8 cellular contexts compared by ENCODE assay signal in the genomic region with DNA sequence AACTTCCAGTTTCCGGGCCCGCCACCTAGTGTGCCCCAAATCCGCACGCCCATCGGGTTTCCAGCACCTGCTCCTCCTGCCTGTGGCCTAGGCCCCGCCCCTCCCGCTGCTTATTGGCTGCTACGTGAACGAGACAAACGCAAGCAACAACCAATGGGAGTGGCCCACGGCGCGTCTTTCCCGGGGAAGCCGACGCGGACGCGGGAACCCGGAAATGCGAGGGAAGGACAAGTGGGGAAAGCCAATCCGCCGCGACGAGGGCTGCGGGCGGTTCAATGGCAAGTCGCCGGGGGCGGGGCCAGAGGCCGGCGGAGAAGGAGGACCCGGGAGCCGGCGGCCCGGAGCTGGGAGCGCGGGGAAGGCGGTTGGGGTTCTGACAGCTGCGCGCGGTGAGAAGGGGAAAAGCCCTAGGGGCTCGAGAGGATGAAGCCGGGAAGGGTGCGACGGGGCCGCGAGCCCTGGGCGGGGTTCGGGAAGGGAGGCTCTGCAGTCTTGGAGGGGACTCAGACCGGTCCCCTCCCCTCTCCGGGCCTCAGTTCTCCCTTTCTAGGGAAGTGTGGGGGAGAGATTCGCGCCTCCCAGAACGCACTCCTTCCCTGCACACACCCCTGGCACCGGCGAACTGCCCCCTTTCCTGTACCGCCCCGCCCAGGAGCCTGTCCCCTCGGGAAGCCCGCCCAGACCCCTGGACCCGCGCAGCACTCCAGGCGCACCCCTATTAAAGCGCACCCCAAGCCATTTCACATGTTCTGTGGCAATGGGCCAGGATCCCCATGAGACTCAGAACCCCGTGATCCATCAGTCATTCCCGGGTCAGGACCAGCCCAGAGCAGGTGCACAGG. TPM values are rescaled to one million over a fixed set of nuclear protein-coding genes. Genes with fewer than 3 reads are reported as not detected.
A peak's percentile ranks its signal among the peaks of the same experiment; 100 is the strongest.
DNase-seq lines count a peak whose midpoint lies in the region; ATAC-seq and TF ChIP-seq lines count a peak whose summit lies in the region.

A gene (plus strand): TSS at position 305 of the 842 bp plus-strand sequence. CDS start 1,696 bp downstream, outside the sequence.

- peak; percentile 99 for DNase-seq in GM06990 (ENCODE audit: extremely low read depth, insufficient read length)
- DNase-seq in NB4 (ENCODE audit: low read depth) = peak; percentile 100
- DNase-seq in SK-N-DZ (ENCODE audit: low spot score) = peak; percentile 99
- peak; percentile 100 for DNase-seq in activated naive CD4-positive, alpha-beta T cell treated with anti-CD3 and anti-CD28 coated beads for 36 hours
- peak; percentile 86 to 100 (median 99) for DNase-seq in substantia nigra (lab: John Stamatoyannopoulos, UW)

- H3K36me3 Mint-ChIP-seq in activated naive CD4-positive, alpha-beta T cell treated with anti-CD3 and anti-CD28 coated beads for 36 hours (ENCODE audit: low read depth) = peaks cover 3% of the 10 kb centered on the region

- no peaks in the 10 kb centered on the region for H3K27me3 ChIP-seq in GM06990 (replicated peaks; ENCODE audit: control insufficient read depth, insufficient read depth, low read length)
- no peaks in the 10 kb centered on the region for H3K27me3 ChIP-seq in gastroesophageal sphincter
- H3K27me3 ChIP-seq in neutrophil = no peaks in the 10 kb centered on the region

- H3K27me3 Mint-ChIP-seq in activated naive CD4-positive, alpha-beta T cell treated with anti-CD3 and anti-CD28 coated beads for 36 hours (ENCODE audit: low read depth) = no peaks in the 10 kb centered on the region

- peak within 1 kb of the TSS; percentile 84 for H3K27ac Mint-ChIP-seq in activated naive CD4-positive, alpha-beta T cell treated with anti-CD3 and anti-CD28 coated beads for 36 hours

- no peak for TF ChIP-seq EP300 in gastroesophageal sphincter (IDR thresholded peaks at IDR 0.05)

- no peaks in the 10 kb centered on the region for H3K9me3 Mint-ChIP-seq in activated naive CD4-positive, alpha-beta T cell treated with anti-CD3 and anti-CD28 coated beads for 36 hours

- ATAC-seq in HG02571 (IDR thresholded peaks at IDR 0.05; ENCODE audit: unreplicated experiment) (peak; percentile 81), gastroesophageal sphincter (peak; percentile 99)

- H3K4me1 Mint-ChIP-seq in activated naive CD4-positive, alpha-beta T cell treated with anti-CD3 and anti-CD28 coated beads for 36 hours (ENCODE audit: low read depth) = peaks cover 28% of the 10 kb centered on the region

- CTCF ChIA-PET in activated naive CD4-positive, alpha-beta T cell treated with anti-CD3 and anti-CD28 coated beads for 36 hours (lab: Charles Lee) = interaction anchor here (0.7 kb wide), 1 partner anchor 701 kb away, joined by 3 read pairs; no protein-coding TSS in a partner anchor

- H3K4me1 ChIP-seq in gastroesophageal sphincter (peaks cover 0 to 31% (median 8%) of the 10 kb centered on the region in 3 donors), neutrophil (ENCODE audit: control insufficient read depth in 1 of 2, insufficient read depth in 1 of 2, low read depth in 1 of 2, low read length in 1 of 2) (peaks cover 20 to 21% of the 10 kb centered on the region in 2 experiments)

- peak; percentile 49 for TF ChIP-seq POLR2A in NB4 (IDR thresholded peaks at IDR 0.05; ENCODE audit: extremely low read depth, insufficient read length)
- TF ChIP-seq POLR2A in gastroesophageal sphincter (IDR thresholded peaks at IDR 0.05) = peak in 1 of 2 donors; percentile 36

- peak within 1 kb of the TSS; percentile 90 for H3K4me3 Mint-ChIP-seq in activated naive CD4-positive, alpha-beta T cell treated with anti-CD3 and anti-CD28 coated beads for 36 hours

- H3K36me3 ChIP-seq in GM06990 (ENCODE audit: control insufficient read depth, insufficient read depth, low read length) = peaks cover 26% of the 10 kb centered on the region
- H3K36me3 ChIP-seq in gastroesophageal sphincter = peaks cover 0 to 36% of the 10 kb centered on the region in 2 donors
- peaks cover 34% of the 10 kb centered on the region for H3K36me3 ChIP-seq in neutrophil

- no peaks in the 10 kb centered on the region for H3K9me3 ChIP-seq in gastroesophageal sphincter
- H3K9me3 ChIP-seq in neutrophil = no peaks in the 10 kb centered on the region

- H3K4me3 ChIP-seq in GM06990 (replicated peaks; ENCODE audit: low read depth, low read length) = peak within 1 kb of the TSS; percentile 91
- peak within 1 kb of the TSS; percentile 82 for H3K4me3 ChIP-seq in NB4 (ENCODE audit: low read depth, low read length)
- peak within 1 kb of the TSS; percentile 62 to 70 for H3K4me3 ChIP-seq in gastroesophageal sphincter
- H3K4me3 ChIP-seq in neutrophil (ENCODE audit: low read depth in 1 of 2, low read length in 1 of 2) = peak within 1 kb of the TSS; percentile 91 to 93

- intact Hi-C loops in activated naive CD4-positive, alpha-beta T cell treated with anti-CD3 and anti-CD28 coated beads for 36 hours (cut with micrococcal nuclease) = loop anchor here (1.0 to 5.0 kb wide), 10 partner anchors 46 to 830 kb away; a partner anchor contains a TSS

- peak; percentile 15 for TF ChIP-seq CTCF in GM06990 (IDR thresholded peaks at IDR 0.05; ENCODE audit: insufficient read depth, low read length, poor library complexity, severe bottlenecking)
- TF ChIP-seq CTCF in NB4 (IDR thresholded peaks at IDR 0.05; ENCODE audit: low read depth, low read length) = no peak
- TF ChIP-seq CTCF in gastroesophageal sphincter (IDR thresholded peaks at IDR 0.05) = no peak
- peak; percentile 44 for TF ChIP-seq CTCF in neutrophil (IDR thresholded peaks at IDR 0.05)

- peak within 1 kb of the TSS; percentile 4 to 84 (median 79) for H3K27ac ChIP-seq in gastroesophageal sphincter
- H3K27ac ChIP-seq in neutrophil = peak within 1 kb of the TSS; percentile 75
- peak within 1 kb of the TSS; percentile 73 for H3K27ac ChIP-seq in substantia nigra (ENCODE audit: low read depth, low read length, poor library complexity, severe bottlenecking)

- 0 to 1% methylated on average over 10 to 18 of the region's 67 CpGs for WGBS in gastroesophageal sphincter (ENCODE audit: low coverage in 1 of 2), 2 donors

RNA-seq across cellular contexts. Expression of the gene that starts here (rescaled TPM):
- 2.5 and 2.6 TPM in 2 replicates for polyA plus RNA-seq in SK-N-DZ (2014; cell fraction: cytosol; rRNA removed)
- 4.2 and 5.0 TPM in 2 replicates for polyA plus RNA-seq in SK-N-DZ (2014; cell fraction: nucleus; rRNA removed)
- 1 to 10 TPM; 3.4 to 3.7 TPM for total RNA-seq in activated naive CD4-positive, alpha-beta T cell treated with anti-CD3 and anti-CD28 coated beads for 36 hours
- total RNA-seq in gastroesophageal sphincter = 1 to 10 TPM; 3.3 to 8.8 (median 5.5) TPM

Comparison
In these comparisons a context has a peak if more than half of its experiments do, and no peak if none do; other contexts are left out.
1. Peak in every context shown above with its lines: DNase-seq, ATAC-seq, H3K4me3 ChIP-seq and H3K27ac ChIP-seq.
2. CTCF ChIP-seq: peak in GM06990 (single experiment) and neutrophil (single experiment); none in NB4 (single experiment) and gastroesophageal sphincter (0 of 4).